Comparison of ENCODE assay signal across 20 cellular contexts in genomic region chr7:65974876-65975275, GRCh38.
"Had no signal": no experiment of that assay in that cellular context is flagged by ENCODE, and none has a peak within 500 bp of the region (broad histone marks: within the 10 kb centered on the region; RNA-seq: fewer than 3 reads in every experiment).

No MANE protein-coding gene starts in this region.

- H3K27ac ChIP-seq: dorsolateral prefrontal cortex, heart right ventricle, neural progenitor cell, spleen, testis, tibial nerve had no signal

- H3K27me3 Mint-ChIP-seq: natural killer cell treated with Interleukin-12 subunit alpha and Interleukin-12 subunit beta and Interleukin-15 and Interleukin-18, amount 100 ng/mL, for 72 hours; stimulated activated naive B cell treated with anti-CD40 and anti-IgM and Interleukin-4, amounts not matched to agents 10 μg/mL and 1 μg/mL and 100 μg/mL, for 72 hours; stimulated activated naive CD8-positive, alpha-beta T cell treated with anti-CD3 and anti-CD28 coated beads, Interleukin-15, amount 100 ng/mL, for 72 hours had no signal

- H3K4me2 ChIP-seq: neural progenitor cell had no signal

- H3K9me3 ChIP-seq: heart right ventricle, spleen, testis, tibial nerve had no signal

- H3K9ac ChIP-seq: neural progenitor cell had no signal

- H3K27me3 ChIP-seq: dorsolateral prefrontal cortex, heart right ventricle, neural progenitor cell, spleen, testis, tibial nerve had no signal

- H3K4me3 Mint-ChIP-seq: mesothelial cell of epicardium; natural killer cell treated with Interleukin-12 subunit alpha and Interleukin-12 subunit beta and Interleukin-15 and Interleukin-18, amount 100 ng/mL, for 72 hours; neural progenitor cell; stimulated activated naive B cell treated with anti-CD40 and anti-IgM and Interleukin-4, amounts not matched to agents 10 μg/mL and 1 μg/mL and 100 μg/mL, for 72 hours; stimulated activated naive CD8-positive, alpha-beta T cell treated with anti-CD3 and anti-CD28 coated beads, Interleukin-15, amount 100 ng/mL, for 72 hours had no signal

- H3K9me3 Mint-ChIP-seq: mesothelial cell of epicardium; natural killer cell treated with Interleukin-12 subunit alpha and Interleukin-12 subunit beta and Interleukin-15 and Interleukin-18, amount 100 ng/mL, for 72 hours; neural progenitor cell; stimulated activated naive B cell treated with anti-CD40 and anti-IgM and Interleukin-4, amounts not matched to agents 10 μg/mL and 1 μg/mL and 100 μg/mL, for 72 hours; stimulated activated naive CD8-positive, alpha-beta T cell treated with anti-CD3 and anti-CD28 coated beads, Interleukin-15, amount 100 ng/mL, for 72 hours had no signal

- H2AFZ ChIP-seq: neural progenitor cell had no signal

- ATAC-seq: natural killer cell treated with Interleukin-12 subunit alpha and Interleukin-12 subunit beta and Interleukin-15 and Interleukin-18, amount 100 ng/mL, for 72 hours; right cardiac atrium; stimulated activated naive B cell treated with anti-CD40 and anti-IgM and Interleukin-4, amounts not matched to agents 10 μg/mL and 1 μg/mL and 100 μg/mL, for 72 hours; stimulated activated naive CD8-positive, alpha-beta T cell treated with anti-CD3 and anti-CD28 coated beads, Interleukin-15, amount 100 ng/mL, for 72 hours had no signal

- H3K4me1 Mint-ChIP-seq: mesothelial cell of epicardium; neural progenitor cell; stimulated activated naive CD8-positive, alpha-beta T cell treated with anti-CD3 and anti-CD28 coated beads, Interleukin-15, amount 100 ng/mL, for 72 hours had no signal

- H3K36me3 ChIP-seq: neural progenitor cell had no signal

- H3K27ac Mint-ChIP-seq: mesothelial cell of epicardium; natural killer cell treated with Interleukin-12 subunit alpha and Interleukin-12 subunit beta and Interleukin-15 and Interleukin-18, amount 100 ng/mL, for 72 hours; neural progenitor cell; stimulated activated naive B cell treated with anti-CD40 and anti-IgM and Interleukin-4, amounts not matched to agents 10 μg/mL and 1 μg/mL and 100 μg/mL, for 72 hours; stimulated activated naive CD8-positive, alpha-beta T cell treated with anti-CD3 and anti-CD28 coated beads, Interleukin-15, amount 100 ng/mL, for 72 hours had no signal

- DNase-seq: central memory CD4-positive, alpha-beta T cell; cortex of kidney; effector CD8-positive, alpha-beta T cell; foreskin melanocyte; heart right ventricle; hypothalamus; mammary epithelial cell; stimulated activated CD4-positive, alpha-beta T cell treated with anti-CD3 and anti-CD28 coated beads, Interleukin-15, amount 100 ng/mL, for 24 hours; stimulated activated CD4-positive, alpha-beta T cell treated with anti-CD3 and anti-CD28 coated beads, Interleukin-1b, Interleukin-23, amount 100 ng/mL, for 48 hours; stimulated activated CD4-positive, alpha-beta T cell treated with anti-CD3 and anti-CD28 coated beads, Interleukin-4, amount 100 ng/mL, for 24 hours; stimulated activated naive B cell treated with anti-CD40 and anti-IgM and Interleukin-4, amounts not matched to agents 10 μg/mL and 1 μg/mL and 100 μg/mL, for 72 hours; stimulated activated naive CD8-positive, alpha-beta T cell treated with anti-CD3 and anti-CD28 coated beads, Interleukin-15, amount 100 ng/mL, for 72 hours; testis had no signal

- H3K4me3 ChIP-seq: dorsolateral prefrontal cortex, heart right ventricle, neural progenitor cell, spleen, testis, tibial nerve had no signal

- H3K4me1 ChIP-seq: neural progenitor cell, testis had no signal
